ENCODE assay signal across 7 cellular contexts in genomic region chr1:152047954-152048640, GRCh38. TPM values are rescaled to one million over a fixed set of nuclear protein-coding genes. Genes with fewer than 3 reads are reported as not detected.
DNase-seq lines count a peak whose midpoint lies in the region; TF ChIP-seq lines count a peak whose summit lies in the region.

No MANE protein-coding gene starts in this region.

- no peaks in the 10 kb centered on the region for H3K9me3 ChIP-seq in breast epithelium

- H3K4me3 ChIP-seq in GM12875 (ENCODE audit: low read depth, low read length) = peak overlapping the region; percentile 11
- H3K4me3 ChIP-seq in breast epithelium = peak overlapping the region in 2 of 3 donors; percentile 33 to 57

- DNase-seq in HFFc6 (peak; percentile 100), MV-4-11 (lab: John Stamatoyannopoulos, UW) (peak; percentile 100), breast epithelium (ENCODE audit: low spot score in 2 of 2) (peak; percentile 90 to 93), islet precursor cell (peak; percentile 100)
- DNase-seq in stimulated activated CD4-positive, alpha-beta T cell treated with anti-CD3 and anti-CD28 coated beads, Interleukin-12 subunit alpha, Interleukin-12 subunit beta, amount 100 ng/mL, for 4 hours = peak; percentile 74

- H3K4me1 Mint-ChIP-seq in HFFc6 (ENCODE audit: low read depth) = peaks cover 44% of the 10 kb centered on the region

- no peaks in the 10 kb centered on the region for H3K27me3 ChIP-seq in breast epithelium

- peak overlapping the region; percentile 82 for H3K4me3 Mint-ChIP-seq in HFFc6

- TF ChIP-seq CTCF in GM12875 (IDR thresholded peaks at IDR 0.05; ENCODE audit: borderline replicate concordance, insufficient read depth, low read depth, low read length) (peak; percentile 68), HFFc6 (IDR thresholded peaks at IDR 0.05) (peak; percentile 76), VCaP (conservative IDR thresholded peaks at IDR 0.05) (peak; percentile 80), breast epithelium (IDR thresholded peaks at IDR 0.05) (peak; percentile 43 to 52 (median 45))

- peaks cover 3% of the 10 kb centered on the region for H3K27me3 Mint-ChIP-seq in HFFc6 (ENCODE audit: insufficient read depth)

- H3K27ac ChIP-seq in VCaP (peak overlapping the region; percentile 98), breast epithelium (peak overlapping the region; percentile 94 to 96)

- intact Hi-C loops in breast epithelium (cut with DNase I; ENCODE audit: low total_unique reads) = no loop called here

- TF ChIP-seq POLR2A in breast epithelium (IDR thresholded peaks at IDR 0.05) = no peak

- no peaks in the 10 kb centered on the region for H3K36me3 Mint-ChIP-seq in HFFc6 (ENCODE audit: low read depth)

- peak overlapping the region; percentile 98 for H3K27ac Mint-ChIP-seq in HFFc6

- no peaks in the 10 kb centered on the region for H3K9me3 Mint-ChIP-seq in HFFc6

- H3K4me1 ChIP-seq in breast epithelium = no peaks in the 10 kb centered on the region

- no peaks in the 10 kb centered on the region for H3K36me3 ChIP-seq in breast epithelium

RNA-seq across cellular contexts. Expression of gene S100A11, which starts 11.3 kb away (rescaled TPM):
- 1,000 to 10,000 TPM; 1,164 to 1,256 (median 1,179) TPM for total RNA-seq in HFFc6 (2021; fragmentation: NEBNext Ultra II Directional; extraction: Animal tissue kit (Norgen Biotek cat#: 25700))
- 100 to 1,000 TPM; 220 to 325 (median 275) TPM for total RNA-seq in breast epithelium

RNA-seq across cellular contexts. Expression of gene TCHHL1, which starts 40.8 kb away (rescaled TPM):
- not detected for total RNA-seq in HFFc6 (2021; fragmentation: NEBNext Ultra II Directional; extraction: Animal tissue kit (Norgen Biotek cat#: 25700))
- total RNA-seq in breast epithelium = not detected

RNA-seq across cellular contexts. Expression of gene S100A10, which starts 54.4 kb away (rescaled TPM):
- total RNA-seq in HFFc6 (2021; fragmentation: NEBNext Ultra II Directional; extraction: Animal tissue kit (Norgen Biotek cat#: 25700)) = 100 to 1,000 TPM; 390 to 518 (median 442) TPM
- total RNA-seq in breast epithelium = 100 to 1,000 TPM in 1 of 3 donors, 10 to 100 TPM in 2; 70.4 to 156 (median 84.9) TPM

Comparison
In these comparisons a context has a peak if more than half of its experiments do, and no peak if none do; other contexts are left out.
1. Peak in every context shown above with its lines: DNase-seq, H3K4me3 ChIP-seq and H3K27ac ChIP-seq.